Comparison of ENCODE assay signal across 16 cellular contexts in genomic region chr2:210762604-210763588, GRCh38.
A peak's percentile ranks its signal among the peaks of the same experiment; 100 is the strongest.
DNase-seq lines count a peak whose midpoint lies in the region; ATAC-seq and TF ChIP-seq lines count a peak whose summit lies in the region.
"Had no signal": no experiment of that assay in that cellular context is flagged by ENCODE, and none has a peak within 500 bp of the region (broad histone marks: within the 10 kb centered on the region; RNA-seq: fewer than 3 reads in every experiment).

No MANE protein-coding gene starts in this region.

- peak; percentile 97 for ATAC-seq in WTC11
- ATAC-seq in stimulated activated effector memory CD8-positive, alpha-beta T cell treated with anti-CD3 and anti-CD28 coated beads, Interleukin-12 subunit alpha, Interleukin-12 subunit beta, amount 100 ng/mL, for 72 hours, result peak; percentile 32
- ATAC-seq: K562 had no signal

- H3K27me3 ChIP-seq in HUES48 (ENCODE audit: control insufficient read depth, insufficient read depth, low read length) (no peaks in the 10 kb centered on the region), iPS-18a (ENCODE audit: control insufficient read depth, insufficient read depth, low read length) (no peaks in the 10 kb centered on the region), vagina (no peaks in the 10 kb centered on the region)

- peak overlapping the region; percentile 6 for H3K4me3 Mint-ChIP-seq in WTC11
- no peak overlapping the region for H3K4me3 Mint-ChIP-seq in stimulated activated effector memory CD8-positive, alpha-beta T cell treated with anti-CD3 and anti-CD28 coated beads, Interleukin-12 subunit alpha, Interleukin-12 subunit beta, amount 100 ng/mL, for 72 hours
- H3K4me3 Mint-ChIP-seq in activated naive CD4-positive, alpha-beta T cell treated with anti-CD3 and anti-CD28 coated beads for 36 hours, result no peak overlapping the region
- H3K4me3 Mint-ChIP-seq: CD14-positive monocyte had no signal

- H3K4me3 ChIP-seq in HUES48 (ENCODE audit: low read depth, low read length) (peak overlapping the region; percentile 8; the same call in 1 of the 2 replicates), iPS-18a (ENCODE audit: low read length) (peak overlapping the region; percentile 31), vagina (no peak overlapping the region)
- H3K4me3 ChIP-seq: K562 had no signal

- peak overlapping the region; percentile 65 for H3K27ac ChIP-seq in HUES48 (ENCODE audit: low read depth, low read length)
- H3K27ac ChIP-seq in iPS-18a (ENCODE audit: low read length), result no peak overlapping the region
- no peak overlapping the region for H3K27ac ChIP-seq in vagina

- POLR2A ChIA-PET in WTC11 (lab: Charles Lee), result no interaction called here

- peaks cover 9% of the 10 kb centered on the region for H3K36me3 Mint-ChIP-seq in WTC11
- no peaks in the 10 kb centered on the region for H3K36me3 Mint-ChIP-seq in stimulated activated effector memory CD8-positive, alpha-beta T cell treated with anti-CD3 and anti-CD28 coated beads, Interleukin-12 subunit alpha, Interleukin-12 subunit beta, amount 100 ng/mL, for 72 hours
- H3K36me3 Mint-ChIP-seq in activated naive CD4-positive, alpha-beta T cell treated with anti-CD3 and anti-CD28 coated beads for 36 hours (ENCODE audit: low read depth), result no peaks in the 10 kb centered on the region
- H3K36me3 Mint-ChIP-seq: CD14-positive monocyte had no signal

- peaks cover 38% of the 10 kb centered on the region for H3K4me1 Mint-ChIP-seq in WTC11
- no peaks in the 10 kb centered on the region for H3K4me1 Mint-ChIP-seq in stimulated activated effector memory CD8-positive, alpha-beta T cell treated with anti-CD3 and anti-CD28 coated beads, Interleukin-12 subunit alpha, Interleukin-12 subunit beta, amount 100 ng/mL, for 72 hours
- H3K4me1 Mint-ChIP-seq in activated naive CD4-positive, alpha-beta T cell treated with anti-CD3 and anti-CD28 coated beads for 36 hours (ENCODE audit: low read depth), result no peaks in the 10 kb centered on the region
- H3K4me1 Mint-ChIP-seq: CD14-positive monocyte had no signal

- H3K9me3 Mint-ChIP-seq in WTC11, result peaks cover 17% of the 10 kb centered on the region
- H3K9me3 Mint-ChIP-seq in stimulated activated effector memory CD8-positive, alpha-beta T cell treated with anti-CD3 and anti-CD28 coated beads, Interleukin-12 subunit alpha, Interleukin-12 subunit beta, amount 100 ng/mL, for 72 hours, result peaks cover 12% of the 10 kb centered on the region
- no peaks in the 10 kb centered on the region for H3K9me3 Mint-ChIP-seq in activated naive CD4-positive, alpha-beta T cell treated with anti-CD3 and anti-CD28 coated beads for 36 hours

- TF ChIP-seq CTCF in WTC11 (IDR thresholded peaks at IDR 0.05) (no peak), vagina (IDR thresholded peaks at IDR 0.05) (no peak)

- H3K4me1 ChIP-seq in HUES48 (ENCODE audit: control insufficient read depth, insufficient read depth, low read length) (peaks cover 26% of the 10 kb centered on the region), iPS-18a (ENCODE audit: control insufficient read depth, low read depth, low read length) (peaks cover 7% of the 10 kb centered on the region), vagina (no peaks in the 10 kb centered on the region)

- peak overlapping the region; percentile 23 for H3K27ac Mint-ChIP-seq in WTC11
- H3K27ac Mint-ChIP-seq in stimulated activated effector memory CD8-positive, alpha-beta T cell treated with anti-CD3 and anti-CD28 coated beads, Interleukin-12 subunit alpha, Interleukin-12 subunit beta, amount 100 ng/mL, for 72 hours, result no peak overlapping the region
- no peak overlapping the region for H3K27ac Mint-ChIP-seq in activated naive CD4-positive, alpha-beta T cell treated with anti-CD3 and anti-CD28 coated beads for 36 hours
- H3K27ac Mint-ChIP-seq: CD14-positive monocyte had no signal

- no peak for TF ChIP-seq POLR2A in vagina (IDR thresholded peaks at IDR 0.05)

- CTCF ChIA-PET in WTC11 (lab: Charles Lee), result interaction anchor here (0.7 to 1.8 kb wide), 2 partner anchors 10 to 142 kb away, joined by 3 to 5 read pairs; no protein-coding TSS in a partner anchor
- CTCF ChIA-PET in activated naive CD4-positive, alpha-beta T cell treated with anti-CD3 and anti-CD28 coated beads for 36 hours (lab: Charles Lee), result no interaction called here

- peaks cover 17% of the 10 kb centered on the region for H3K27me3 Mint-ChIP-seq in WTC11 (ENCODE audit: low read depth)
- peaks cover 2% of the 10 kb centered on the region for H3K27me3 Mint-ChIP-seq in activated naive CD4-positive, alpha-beta T cell treated with anti-CD3 and anti-CD28 coated beads for 36 hours (ENCODE audit: low read depth)

- intact Hi-C loops in activated naive CD4-positive, alpha-beta T cell treated with anti-CD3 and anti-CD28 coated beads for 36 hours (cut with micrococcal nuclease), result no loop called here
- intact Hi-C loops in vagina (cut with DNase I), result no loop called here

- H3K9me3 ChIP-seq in HUES48 (ENCODE audit: control insufficient read depth, insufficient read depth, low read length) (no peaks in the 10 kb centered on the region), iPS-18a (ENCODE audit: control insufficient read depth, low read depth, low read length) (no peaks in the 10 kb centered on the region), vagina (no peaks in the 10 kb centered on the region)

- no peak overlapping the region for H3K9ac ChIP-seq in HUES48 (ENCODE audit: low read depth, low read length)
- no peak overlapping the region for H3K9ac ChIP-seq in iPS-18a (ENCODE audit: low read length)

- DNase-seq in WTC11 (ENCODE audit: low spot score) (peak; percentile 23), vagina (ENCODE audit: extremely low spot score in 2 of 2) (no peak)
- DNase-seq in stimulated activated effector memory CD8-positive, alpha-beta T cell treated with anti-CD3 and anti-CD28 coated beads, Interleukin-12 subunit alpha, Interleukin-12 subunit beta, amount 100 ng/mL, for 72 hours (ENCODE audit: low spot score in 2 of 2), result no peak
- no peak for DNase-seq in activated naive CD4-positive, alpha-beta T cell treated with anti-CD3 and anti-CD28 coated beads for 36 hours
- no peak for DNase-seq in effector CD8-positive, alpha-beta T cell (lab: John Stamatoyannopoulos, UW)
- DNase-seq: AML-193, DMS79 treated with DMSO at 0.1 percent for 48 hours, HCEC 1CT, NCI-H1105, NCI-H2081 treated with DMSO at 0.1 percent for 48 hours, NCI-H2227 treated with DMSO at 0.1 percent for 48 hours, NCI-H510A treated with DMSO at 0.1 percent for 48 hours had no signal

- H3K36me3 ChIP-seq in HUES48 (ENCODE audit: control insufficient read depth, insufficient read depth, low read length) (no peaks in the 10 kb centered on the region), iPS-18a (ENCODE audit: control insufficient read depth, low read depth, low read length) (no peaks in the 10 kb centered on the region), vagina (no peaks in the 10 kb centered on the region)

TF ChIP-seq in WTC11, 78 proteins besides CTCF, POLR2A, EP300 and RAD21 (continues in another document):
- no peak for TF ChIP-seq ZSCAN18 (CRISPR knock-in tag; IDR thresholded peaks at IDR 0.05)
- peak; percentile 35; the same call in 1 of the 2 replicates for TF ChIP-seq TEAD1 (CRISPR knock-in tag; IDR thresholded peaks at IDR 0.05)
- TF ChIP-seq STAT6 (CRISPR knock-in tag; conservative IDR thresholded peaks at IDR 0.05; ENCODE audit: low read depth), result no peak
- no peak for TF ChIP-seq CREM (CRISPR knock-in tag; IDR thresholded peaks at IDR 0.05)
- no peak for TF ChIP-seq KAT7 (CRISPR knock-in tag; IDR thresholded peaks at IDR 0.05; ENCODE audit: borderline replicate concordance)

Comparison
In these comparisons a context has a peak if more than half of its experiments do, and no peak if none do; other contexts are left out.
1. H3K4me3 ChIP-seq: peak in HUES48 (single experiment) and iPS-18a (single experiment); none in vagina (0 of 2).